In genomic region chr1:53313556-53313955, GRCh38 we compare ENCODE assay signal across 24 cellular contexts. TPM values are rescaled to one million over a fixed set of nuclear protein-coding genes. Genes with fewer than 3 reads are reported as not detected.
A peak's percentile ranks its signal among the peaks of the same experiment; 100 is the strongest.
DNase-seq lines count a peak whose midpoint lies in the region; FAIRE-seq and TF ChIP-seq lines count a peak whose summit lies in the region.
"Had no signal": no experiment of that assay in that cellular context is flagged by ENCODE, and none has a peak within 500 bp of the region (broad histone marks: within the 10 kb centered on the region; RNA-seq: fewer than 3 reads in every experiment).

No MANE protein-coding gene starts in this region.

- no peak overlapping the region for H4K8ac ChIP-seq in H9 (replicated peaks; ENCODE audit: insufficient read length, low read depth, low read length)
- H4K8ac ChIP-seq in neuronal stem cell (ENCODE audit: low read depth, low read length), result no peak overlapping the region

- no peak overlapping the region for H3K18ac ChIP-seq in H9 (ENCODE audit: insufficient read length, low read depth, low read length)
- no peak overlapping the region for H3K18ac ChIP-seq in neuronal stem cell (ENCODE audit: low read length)

- WGBS in H9 (ENCODE audit: extremely low coverage, insufficient read length, low lambda C conversion rate), result no CpG with 5 or more reads among the region's 5 CpGs
- no CpG with 5 or more reads among the region's 5 CpGs for WGBS in neuronal stem cell (ENCODE audit: extremely low coverage in 2 of 2, insufficient read length in 2 of 2, insufficient replicate concordance in 1 of 2), 2 donors

- no peak overlapping the region for H4K5ac ChIP-seq in H9 (ENCODE audit: insufficient read length, low read depth, low read length)

- H3K4ac ChIP-seq in H9 (ENCODE audit: low read depth, low read length) (no peak overlapping the region), neuronal stem cell (ENCODE audit: low read length) (no peak overlapping the region)

- H3K27ac Mint-ChIP-seq in H9 (peak overlapping the region in 2 of 3 experiments; percentile 47 to 65; a peak in 3 of 7 replicates), astrocyte (ENCODE audit: unreplicated experiment) (peak overlapping the region; percentile 58), MCF 10A (ENCODE audit: low read depth, unreplicated experiment) (no peak overlapping the region)
- H3K27ac Mint-ChIP-seq: B cell had no signal

- H3K27me3 Mint-ChIP-seq in H9 (ENCODE audit: low read depth) (no peaks in the 10 kb centered on the region), astrocyte (ENCODE audit: low read depth, unreplicated experiment) (peaks cover 2% of the 10 kb centered on the region), MCF 10A (ENCODE audit: insufficient read depth, unreplicated experiment) (no peaks in the 10 kb centered on the region)
- H3K27me3 Mint-ChIP-seq: B cell; CD4-positive, CD25-positive, alpha-beta regulatory T cell had no signal

- H3K14ac ChIP-seq in H9 (ENCODE audit: insufficient read depth, low read length) (no peak overlapping the region), neuronal stem cell (ENCODE audit: low read length) (no peak overlapping the region)

- BruUV-seq in MCF 10A (replicated peaks; lab: Mats Ljungman, UMichigan), result no TSS peak

- H3K4me3 Mint-ChIP-seq in H9, result no peak overlapping the region
- H3K4me3 Mint-ChIP-seq in astrocyte (ENCODE audit: unreplicated experiment), result no peak overlapping the region
- H3K4me3 Mint-ChIP-seq in MCF 10A (ENCODE audit: unreplicated experiment), result no peak overlapping the region
- H3K4me3 Mint-ChIP-seq: B cell had no signal

- POLR2A ChIA-PET in MCF 10A (lab: Yijun Ruan, JAX), result no interaction called here

- FAIRE-seq in astrocyte (lab: Jason Lieb, UNC) (no peak), kidney (lab: Jason Lieb, UNC) (no peak)
- FAIRE-seq: A549, GM12891 had no signal

- intact Hi-C loops in kidney (cut with DNase I) (no loop called here), MCF 10A (cut with micrococcal nuclease) (no loop called here)

- H3K36me3 ChIP-seq in astrocyte (ENCODE audit: insufficient read depth, low read length) (no peaks in the 10 kb centered on the region), kidney (ENCODE audit: control insufficient read depth in 1 of 2, insufficient read depth in 2 of 2, low read length in 2 of 2) (no peaks in the 10 kb centered on the region), neuronal stem cell (replicated peaks in 1 of 2; ENCODE audit: control insufficient read depth in 2 of 2, insufficient read depth in 2 of 2, low read length in 2 of 2) (peaks cover 14 to 50% of the 10 kb centered on the region in 2 donors)

- H2BK15ac ChIP-seq in H9 (ENCODE audit: low read depth, low read length) (no peak overlapping the region), neuronal stem cell (ENCODE audit: low read length) (no peak overlapping the region)

- no peak overlapping the region for H2BK12ac ChIP-seq in H9 (ENCODE audit: insufficient read length, low read depth, low read length)
- no peak overlapping the region for H2BK12ac ChIP-seq in neuronal stem cell (ENCODE audit: low read length)

- no peaks in the 10 kb centered on the region for H3K9me3 Mint-ChIP-seq in H9
- no peaks in the 10 kb centered on the region for H3K9me3 Mint-ChIP-seq in astrocyte (ENCODE audit: unreplicated experiment)
- no peaks in the 10 kb centered on the region for H3K9me3 Mint-ChIP-seq in MCF 10A (ENCODE audit: unreplicated experiment)
- H3K9me3 Mint-ChIP-seq: CD4-positive, CD25-positive, alpha-beta regulatory T cell had no signal

- H3K79me1 ChIP-seq in H9 (ENCODE audit: insufficient read depth, low read depth, low read length, poor library complexity, severe bottlenecking), result no peaks in the 10 kb centered on the region
- H3K79me1 ChIP-seq in neuronal stem cell (ENCODE audit: low read depth, low read length), result peaks cover 21% of the 10 kb centered on the region

- no peak overlapping the region for H3K9ac ChIP-seq in H9 (ENCODE audit: extremely low read depth, insufficient read length, low read length)
- H3K9ac ChIP-seq in astrocyte (ENCODE audit: low read length), result no peak overlapping the region
- H3K9ac ChIP-seq in kidney (ENCODE audit: low read length in 2 of 2), result no peak overlapping the region
- no peak overlapping the region for H3K9ac ChIP-seq in neuronal stem cell (ENCODE audit: low read depth, low read length, poor library complexity)

- CTCF ChIA-PET in MCF 10A (lab: Yijun Ruan, JAX), result no interaction called here

- H2BK5ac ChIP-seq in H9 (ENCODE audit: insufficient read length, low read length) (no peak overlapping the region), neuronal stem cell (ENCODE audit: low read length) (no peak overlapping the region)

- no peaks in the 10 kb centered on the region for H4K20me1 ChIP-seq in H9 (ENCODE audit: control insufficient read depth, insufficient read depth, insufficient read length)
- H4K20me1 ChIP-seq in astrocyte (ENCODE audit: insufficient read depth, low read length), result peaks cover 74% of the 10 kb centered on the region

- no peak overlapping the region for H2BK20ac ChIP-seq in H9 (ENCODE audit: low read depth, low read length, poor library complexity, severe bottlenecking)

- H3K27me3 ChIP-seq in H9 (ENCODE audit: insufficient read depth, low read length), result no peaks in the 10 kb centered on the region
- no peaks in the 10 kb centered on the region for H3K27me3 ChIP-seq in astrocyte (ENCODE audit: insufficient read depth, low read length)
- H3K27me3 ChIP-seq in neuronal stem cell (ENCODE audit: control insufficient read depth in 3 of 3, insufficient read depth in 3 of 3, low read depth in 1 of 3, low read length in 3 of 3), result no peaks in the 10 kb centered on the region
- H3K27me3 ChIP-seq: SJSA1 had no signal

- H3K4me2 ChIP-seq in H9 (ENCODE audit: insufficient read depth, insufficient read length, low read length), result no peak overlapping the region
- H3K4me2 ChIP-seq in astrocyte (ENCODE audit: low read length), result no peak overlapping the region
- no peak overlapping the region for H3K4me2 ChIP-seq in neuronal stem cell (ENCODE audit: insufficient read depth, low read length, poor library complexity, severe bottlenecking)
- H3K4me2 ChIP-seq: A549 had no signal

- H3K23ac ChIP-seq in H9 (ENCODE audit: insufficient read length, low read depth, low read length), result no peak overlapping the region
- H3K23ac ChIP-seq in neuronal stem cell (ENCODE audit: low read depth, low read length, poor library complexity), result peak overlapping the region; percentile 60

- DNase-seq in H9 (no peak), astrocyte (ENCODE audit: low read depth) (no peak), kidney (peak; percentile 15), neuronal stem cell (ENCODE audit: low spot score) (no peak), RKO (ENCODE audit: low spot score) (no peak), MCF 10A (ENCODE audit: unreplicated experiment) (no peak), NCI-H2081 (lab: John Stamatoyannopoulos, UW) (no peak), DMS53 (lab: John Stamatoyannopoulos, UW) (no peak)
- DNase-seq: CD4-positive, CD25-positive, alpha-beta regulatory T cell; DND-41; HCEC 1CT; KBM-7; NCI-H1105; NCI-H146; NCI-H2029 treated with DMSO at 0.1 percent for 48 hours; NCI-H2171; NCI-H345; NCI-H524; NCI-H774; NK-92 treated with Interleukin-12 subunit alpha and Interleukin-12 subunit beta, amount 100 ng/mL, for 24 hours had no signal

- no peak overlapping the region for H3T11ph ChIP-seq in H9 (ENCODE audit: low read length)

- no peak overlapping the region for H2AFZ ChIP-seq in H9 (ENCODE audit: low read length)
- no peak overlapping the region for H2AFZ ChIP-seq in astrocyte (ENCODE audit: low read depth, low read length)
- no peak overlapping the region for H2AFZ ChIP-seq in neuronal stem cell (ENCODE audit: low read length)

- no peak overlapping the region for H3K56ac ChIP-seq in H9 (ENCODE audit: insufficient read length, low read depth, low read length)

- H3K23me2 ChIP-seq in H9 (ENCODE audit: insufficient read length, low read depth, low read length, poor library complexity, severe bottlenecking), result no peaks in the 10 kb centered on the region

- H3K4me1 Mint-ChIP-seq in H9, result peaks cover 11 to 31% of the 10 kb centered on the region in 2 experiments
- peaks cover 8% of the 10 kb centered on the region for H3K4me1 Mint-ChIP-seq in astrocyte (ENCODE audit: low read depth, unreplicated experiment)
- peaks cover 6% of the 10 kb centered on the region for H3K4me1 Mint-ChIP-seq in MCF 10A (ENCODE audit: insufficient read depth, unreplicated experiment)

- H4K91ac ChIP-seq in H9 (ENCODE audit: insufficient read length, low read depth, low read length) (no peak overlapping the region), neuronal stem cell (ENCODE audit: low read depth, low read length, poor library complexity) (no peak overlapping the region)

- H3K4me3 ChIP-seq in astrocyte (ENCODE audit: insufficient read depth, low read depth, low read length), result no peak overlapping the region
- H3K4me3 ChIP-seq in kidney (ENCODE audit: low read length in 2 of 2), result no peak overlapping the region
- H3K4me3 ChIP-seq in neuronal stem cell (ENCODE audit: low read length in 2 of 2), result no peak overlapping the region
- H3K4me3 ChIP-seq: A549, SJSA1 had no signal

- H3K36me3 Mint-ChIP-seq in H9 (ENCODE audit: insufficient read depth in 1 of 3, low read depth in 3 of 3) (peaks cover 21 to 76% (median 52%) of the 10 kb centered on the region in 3 experiments; a peak in 6 of 7 replicates), astrocyte (ENCODE audit: low read depth, unreplicated experiment) (peaks cover 12% of the 10 kb centered on the region), MCF 10A (ENCODE audit: insufficient read depth, unreplicated experiment) (peaks cover 4% of the 10 kb centered on the region)

- H3K9me3 ChIP-seq in H9 (ENCODE audit: control insufficient read depth, low read depth, low read length) (no peaks in the 10 kb centered on the region), astrocyte (ENCODE audit: insufficient read depth, low read depth, low read length) (no peaks in the 10 kb centered on the region), kidney (ENCODE audit: control insufficient read depth in 1 of 2, low read length in 2 of 2) (no peaks in the 10 kb centered on the region), neuronal stem cell (replicated peaks in 1 of 2; ENCODE audit: control insufficient read depth in 2 of 2, insufficient read depth in 1 of 2, low read depth in 1 of 2, low read length in 2 of 2) (no peaks in the 10 kb centered on the region)
- H3K9me3 ChIP-seq: A549, SJSA1 had no signal

- no peak overlapping the region for H3K27ac ChIP-seq in H9 (ENCODE audit: insufficient read length, low read depth, low read length)
- H3K27ac ChIP-seq in astrocyte (ENCODE audit: low read depth, low read length), result no peak overlapping the region
- no peak overlapping the region for H3K27ac ChIP-seq in kidney (ENCODE audit: low read depth in 2 of 2, low read length in 2 of 2)
- H3K27ac ChIP-seq in neuronal stem cell (replicated peaks; ENCODE audit: low read length), result no peak overlapping the region
- H3K27ac ChIP-seq: A549, SJSA1 had no signal

- H2BK120ac ChIP-seq in H9 (ENCODE audit: low read depth, low read length, poor library complexity, severe bottlenecking), result no peak overlapping the region
- no peak overlapping the region for H2BK120ac ChIP-seq in neuronal stem cell (ENCODE audit: low read depth, low read length)

- H3K79me2 ChIP-seq in H9 (ENCODE audit: insufficient read depth, low read length), result peaks cover 4% of the 10 kb centered on the region; the same call in 1 of the 2 replicates
- no peaks in the 10 kb centered on the region for H3K79me2 ChIP-seq in astrocyte (ENCODE audit: insufficient read depth, low read length)

- H3K4me1 ChIP-seq in H9 (ENCODE audit: insufficient read depth, low read length) (no peaks in the 10 kb centered on the region), astrocyte (ENCODE audit: insufficient read depth, low read length) (no peaks in the 10 kb centered on the region), kidney (ENCODE audit: control insufficient read depth in 1 of 2, insufficient read depth in 1 of 2, low read depth in 1 of 2, low read length in 2 of 2) (peaks cover 0 to 7% of the 10 kb centered on the region in 2 donors), neuronal stem cell (ENCODE audit: control insufficient read depth in 2 of 2, insufficient read depth in 1 of 2, low read depth in 1 of 2, low read length in 2 of 2) (peaks cover under 1 to 23% of the 10 kb centered on the region in 2 donors)
- H3K4me1 ChIP-seq: A549, SJSA1 had no signal

- TF ChIP-seq CTCF in H9 (conservative IDR thresholded peaks at IDR 0.05) (no peak), astrocyte (IDR thresholded peaks at IDR 0.05; ENCODE audit: insufficient read depth, low read depth, low read length) (no peak), kidney (IDR thresholded peaks at IDR 0.05; ENCODE audit: borderline replicate concordance, extremely low read depth, insufficient read depth) (no peak), MCF 10A (IDR thresholded peaks at IDR 0.05; ENCODE audit: unreplicated experiment) (no peak)

- H2AK5ac ChIP-seq in H9 (ENCODE audit: insufficient read length, low read length) (no peak overlapping the region), neuronal stem cell (ENCODE audit: low read depth, low read length) (no peak overlapping the region)

RNA-seq across cellular contexts. Expression of gene LRP8, which starts 14.3 kb away (rescaled TPM):
- total RNA-seq in H9 (2021) (69.2 and 78.6 TPM in 2 replicates), astrocyte (12.8 and 13.9 TPM in 2 replicates), kidney (6.9 TPM), MCF 10A (2022) (21.5 and 21.8 TPM in 2 replicates)
- polyA plus RNA-seq in kidney (ENCODE audit: insufficient read depth, low read depth, low replicate concordance), result 1.4 TPM
- polyA plus RNA-seq in neuronal stem cell (2013, experiment 1 of 2), result 23.6 TPM
- polyA plus RNA-seq in neuronal stem cell (2013, experiment 2 of 2), result 22.6 TPM
